In the genomic region with DNA sequence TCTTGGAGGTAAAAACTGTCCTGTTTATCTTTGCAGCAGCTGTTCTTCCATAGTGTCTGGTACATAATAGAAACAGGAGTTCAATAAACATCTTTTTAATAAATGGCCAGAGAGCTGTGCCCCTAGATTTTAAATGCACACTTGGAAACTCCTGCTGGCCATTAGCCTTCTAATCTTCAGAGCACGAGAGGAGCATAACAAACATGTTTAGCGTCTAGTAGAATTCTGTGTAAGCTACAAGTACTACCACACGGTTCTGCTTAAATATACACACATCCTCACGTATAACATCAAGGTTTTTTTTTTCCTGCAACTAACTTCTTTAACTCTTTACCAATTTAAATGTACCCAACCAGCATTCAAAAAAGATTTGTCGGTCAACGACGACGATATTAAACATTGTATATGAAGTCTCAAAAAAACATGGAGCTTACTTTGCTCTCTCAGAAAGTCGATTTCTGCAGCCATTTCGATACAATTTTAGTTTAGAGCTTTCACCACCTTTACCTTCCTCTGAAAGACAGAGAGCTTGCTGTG, we compare ENCODE assay signal across 8 cellular contexts. TPM values are rescaled to one million over a fixed set of nuclear protein-coding genes. Genes with fewer than 3 reads are reported as not detected.
A peak's percentile ranks its signal among the peaks of the same experiment; 100 is the strongest.
DNase-seq lines count a peak whose midpoint lies in the region; ATAC-seq and TF ChIP-seq lines count a peak whose summit lies in the region.

No MANE protein-coding gene starts in this region.

- H3K4me1 ChIP-seq in Panc1 (ENCODE audit: control insufficient read depth, insufficient read depth, low read length), result peaks cover 10% of the 10 kb centered on the region; the same call in 1 of the 2 replicates

- H3K4me3 ChIP-seq in Panc1 (ENCODE audit: low read depth in 2 of 2, low read length in 2 of 2), result peak overlapping the region; percentile 85 to 88
- peak overlapping the region; percentile 73 to 84 for H3K4me3 ChIP-seq in foreskin fibroblast (ENCODE audit: low read depth in 1 of 2, low read length in 2 of 2)
- peak overlapping the region; percentile 85 for H3K4me3 ChIP-seq in retinal pigment epithelial cell (ENCODE audit: low read length)

- BruUV-seq in Panc1 (replicated peaks; lab: Mats Ljungman, UMichigan), result TSS peak; percentile 77

- H3K9me3 ChIP-seq in Panc1 (ENCODE audit: control insufficient read depth, insufficient read depth, low read depth, low read length), result no peaks in the 10 kb centered on the region

- H3K27ac ChIP-seq in Panc1 (ENCODE audit: low read length), result peak overlapping the region; percentile 90

- no peaks in the 10 kb centered on the region for H3K27me3 ChIP-seq in Panc1 (ENCODE audit: control insufficient read depth, insufficient read depth, low read length)

- in situ Hi-C loops in Panc1 (cut with HindIII; ENCODE audit: low pct_unique_long_range_greater_than_20kb, low sequenced_read_pairs), result no loop called here

- H3K36me3 ChIP-seq in Panc1 (ENCODE audit: control insufficient read depth, insufficient read depth, low read length), result no peaks in the 10 kb centered on the region; the same call in 1 of the 2 replicates

- CTCF ChIA-PET in Panc1 (lab: Charles Lee), result no interaction called here

- ATAC-seq in Panc1 (no peak), HG03565 (IDR thresholded peaks at IDR 0.05; ENCODE audit: unreplicated experiment) (no peak), HG02870 (IDR thresholded peaks at IDR 0.05; ENCODE audit: unreplicated experiment) (no peak)

- POLR2A ChIA-PET in Panc1 (lab: Charles Lee), result interaction anchor here (0.7 kb wide), 1 partner anchor 49 kb away, joined by 5 read pairs; no protein-coding TSS in a partner anchor

- intact Hi-C loops in Panc1 (cut with micrococcal nuclease; ENCODE audit: unreplicated experiment), result no loop called here

- TF ChIP-seq CTCF in Panc1 (IDR thresholded peaks at IDR 0.05) (no peak), foreskin fibroblast (IDR thresholded peaks at IDR 0.05; ENCODE audit: low read depth, low read length) (no peak), retinal pigment epithelial cell (conservative IDR thresholded peaks at IDR 0.05; ENCODE audit: low read depth, low read length) (no peak)

- peak; percentile 20 for DNase-seq in GM03348 (ENCODE audit: low spot score)
- DNase-seq in Panc1 (ENCODE audit: low read depth, low spot score), result no peak
- peak; percentile 7 to 35 for DNase-seq in foreskin fibroblast
- peak; percentile 3 for DNase-seq in retinal pigment epithelial cell (ENCODE audit: low read depth)
- DNase-seq in GM19238 (ENCODE audit: insufficient read length, low spot score), result no peak
- no peak for DNase-seq in SW480 (ENCODE audit: low spot score)

RNA-seq across cellular contexts. Expression of gene SCLT1, which starts 0.6 kb away (rescaled TPM):
- total RNA-seq in Panc1 (2021; ENCODE audit: unreplicated experiment), result 9.7 TPM
- polyA plus RNA-seq in Panc1 (2012; ENCODE audit: insufficient read length), result 2.6 TPM

RNA-seq across cellular contexts. Expression of gene C4orf33, which starts 3.2 kb away (rescaled TPM):
- total RNA-seq in Panc1 (2021; ENCODE audit: unreplicated experiment), result 11.4 TPM
- polyA plus RNA-seq in Panc1 (2012; ENCODE audit: insufficient read length), result 3.9 TPM

Comparison
In these comparisons a context has a peak if more than half of its experiments do, and no peak if none do; other contexts are left out.
1. DNase-seq: peak in GM03348 (single experiment), foreskin fibroblast (2 of 2) and retinal pigment epithelial cell (single experiment); none in Panc1 (single experiment), GM19238 (single experiment) and SW480 (single experiment).
2. Peak in every context shown above with its lines, with median percentiles within 50 percentile points of each other: H3K4me3 ChIP-seq.